Comparison of ENCODE assay signal across 22 cellular contexts in the genomic region with DNA sequence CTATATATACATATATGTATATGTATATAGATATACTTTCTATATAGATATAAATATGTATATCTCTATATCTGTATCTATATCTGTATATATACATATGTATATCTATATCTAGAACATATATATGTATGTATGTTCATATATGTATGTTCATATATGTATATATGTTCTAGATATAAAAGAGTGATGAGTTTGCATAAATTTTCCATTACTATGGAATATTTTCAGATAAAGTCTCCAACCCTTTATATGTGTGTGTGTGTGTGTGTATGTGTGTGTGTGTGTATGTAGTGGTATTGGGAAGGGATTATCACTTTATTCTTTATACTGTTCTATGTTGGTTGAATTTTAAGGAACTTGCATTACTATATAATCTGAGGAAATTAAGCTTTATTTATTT.
"Had no signal": no experiment of that assay in that cellular context is flagged by ENCODE, and none has a peak within 500 bp of the region (broad histone marks: within the 10 kb centered on the region; RNA-seq: fewer than 3 reads in every experiment).

No MANE protein-coding gene starts in this region.

- ATAC-seq: effector memory CD8-positive, alpha-beta T cell; gastrocnemius medialis; left ventricle myocardium superior; lower lobe of right lung; naive thymus-derived CD8-positive, alpha-beta T cell; psoas muscle; right cardiac atrium; stimulated activated memory B cell treated with anti-CD40 and anti-IgM and Interleukin-4, amounts not matched to agents 10 μg/mL and 1 μg/mL and 100 μg/mL, for 72 hours; stimulated activated naive CD8-positive, alpha-beta T cell treated with anti-CD3 and anti-CD28 coated beads, Interleukin-15, Interleukin-2, amounts not matched to agents 100 U/mL and 50 U/mL, for 24 hours had no signal

- DNase-seq: cortex of kidney; effector memory CD8-positive, alpha-beta T cell; foreskin fibroblast; gastrocnemius medialis; head of caudate nucleus; left ventricle myocardium superior; lower lobe of right lung; naive thymus-derived CD8-positive, alpha-beta T cell; nephron progenitor cell; nucleus accumbens; posterior cingulate gyrus; psoas muscle; right cardiac atrium; spleen; stimulated activated CD4-positive, alpha-beta T cell treated with anti-CD3 and anti-CD28 coated beads, Interleukin-4, amount 100 ng/mL, for 4 hours; stimulated activated naive CD8-positive, alpha-beta T cell treated with anti-CD3 and anti-CD28 coated beads, Interleukin-15, Interleukin-2, amounts not matched to agents 100 U/mL and 50 U/mL, for 24 hours; substantia nigra; testis; tibial artery had no signal

- FAIRE-seq: keratinocyte had no signal

- H3K36me3 ChIP-seq: gastrocnemius medialis, lower lobe of right lung, spleen, tibial artery had no signal

- H3K4me1 ChIP-seq: gastrocnemius medialis, psoas muscle, tibial artery had no signal

- H3K27ac ChIP-seq: gastrocnemius medialis, lower lobe of right lung, psoas muscle, skin epidermis, testis, tibial artery had no signal

- H3K9me3 ChIP-seq: gastrocnemius medialis, lower lobe of right lung, psoas muscle, spleen, testis, tibial artery had no signal

- H3K27me3 ChIP-seq: gastrocnemius medialis, spleen, testis, tibial artery had no signal

- H3K4me3 ChIP-seq: gastrocnemius medialis, lower lobe of right lung, psoas muscle, skin epidermis, spleen, testis, tibial artery had no signal
